8 cellular contexts compared by ENCODE assay signal in the genomic region with DNA sequence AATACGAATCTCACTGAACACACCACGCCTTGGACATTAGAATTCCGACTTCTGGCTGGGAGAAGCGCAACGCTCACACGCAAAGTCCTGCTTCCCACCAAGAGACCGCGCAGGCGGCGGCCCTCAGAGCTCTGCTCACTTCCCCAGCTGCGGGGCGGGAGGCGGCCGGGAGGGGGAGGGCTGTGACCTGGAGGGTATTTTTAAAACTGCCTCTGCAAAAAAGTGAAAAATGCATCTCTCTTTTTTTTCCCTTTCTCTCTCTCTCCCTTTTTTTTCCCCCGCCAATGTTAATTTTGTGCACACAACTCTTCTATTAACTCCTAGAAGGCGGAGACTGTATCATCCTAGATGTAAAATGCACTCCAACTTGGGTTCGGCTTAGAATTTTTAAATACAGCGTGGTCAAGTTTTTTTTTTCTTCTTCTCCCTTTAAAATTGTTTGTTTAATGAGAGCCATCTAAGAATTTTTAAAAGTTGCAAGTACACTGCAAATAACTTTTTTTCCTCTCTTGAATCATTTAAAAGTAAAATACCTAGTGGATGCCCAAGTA.
DNase-seq lines count a peak whose midpoint lies in the region; ATAC-seq and TF ChIP-seq lines count a peak whose summit lies in the region.

No MANE protein-coding gene starts in this region.

- peaks cover 10% of the 10 kb centered on the region for H3K36me3 Mint-ChIP-seq in endothelial cell (ENCODE audit: low read depth, unreplicated experiment)
- no peaks in the 10 kb centered on the region for H3K36me3 Mint-ChIP-seq in natural killer cell treated with Interleukin-12 subunit alpha and Interleukin-12 subunit beta and Interleukin-15 and Interleukin-18, amount 100 ng/mL, for 72 hours

- peak overlapping the region; percentile 44 for H3K4me3 ChIP-seq in RWPE2 (ENCODE audit: severe bottlenecking)

- peaks cover 15% of the 10 kb centered on the region for H3K4me1 Mint-ChIP-seq in endothelial cell (ENCODE audit: unreplicated experiment)
- H3K4me1 Mint-ChIP-seq in natural killer cell treated with Interleukin-12 subunit alpha and Interleukin-12 subunit beta and Interleukin-15 and Interleukin-18, amount 100 ng/mL, for 72 hours (ENCODE audit: low read depth in 2 of 2), result peaks cover 39 to 40% of the 10 kb centered on the region in 2 donors

- H3K27ac Mint-ChIP-seq in endothelial cell (ENCODE audit: unreplicated experiment), result peak overlapping the region; percentile 97
- H3K27ac Mint-ChIP-seq in natural killer cell treated with Interleukin-12 subunit alpha and Interleukin-12 subunit beta and Interleukin-15 and Interleukin-18, amount 100 ng/mL, for 72 hours, result peak overlapping the region; percentile 89 to 99

- H3K9me3 Mint-ChIP-seq in endothelial cell (ENCODE audit: unreplicated experiment), result no peaks in the 10 kb centered on the region
- H3K9me3 Mint-ChIP-seq in natural killer cell treated with Interleukin-12 subunit alpha and Interleukin-12 subunit beta and Interleukin-15 and Interleukin-18, amount 100 ng/mL, for 72 hours, result no peaks in the 10 kb centered on the region

- TF ChIP-seq CTCF in RWPE2 (IDR thresholded peaks at IDR 0.05; ENCODE audit: poor library complexity, severe bottlenecking), result no peak
- no peak for TF ChIP-seq CTCF in endothelial cell (IDR thresholded peaks at IDR 0.05; ENCODE audit: unreplicated experiment)

- peak in 2 of 3 donors; percentile 55 to 57 for DNase-seq in stimulated activated CD4-positive, alpha-beta T cell treated with anti-CD3 and anti-CD28 coated beads, TNF-alpha, amount 100 ng/mL, for 48 hours (ENCODE audit: low read depth in 3 of 3)
- DNase-seq in stimulated activated CD4-positive, alpha-beta T cell treated with anti-CD3 and anti-CD28 coated beads, Interleukin-12 subunit alpha, Interleukin-12 subunit beta, amount 100 ng/mL, for 4 hours, result no peak
- no peak for DNase-seq in RWPE2 (ENCODE audit: low spot score)
- no peak for DNase-seq in endothelial cell (ENCODE audit: low spot score)
- peak; percentile 80 for DNase-seq in natural killer cell treated with Interleukin-12 subunit alpha and Interleukin-12 subunit beta and Interleukin-15 and Interleukin-18, amount 100 ng/mL, for 72 hours (ENCODE audit: low spot score)
- no peak for DNase-seq in NCI-H1694 (lab: John Stamatoyannopoulos, UW)
- no peak for DNase-seq in RKO (ENCODE audit: low spot score)

- peak overlapping the region; percentile 92 for H3K4me3 Mint-ChIP-seq in endothelial cell (ENCODE audit: unreplicated experiment)
- H3K4me3 Mint-ChIP-seq in natural killer cell treated with Interleukin-12 subunit alpha and Interleukin-12 subunit beta and Interleukin-15 and Interleukin-18, amount 100 ng/mL, for 72 hours, result peak overlapping the region; percentile 91

- no peaks in the 10 kb centered on the region for H3K36me3 ChIP-seq in RWPE2 (ENCODE audit: low read depth)

- no peaks in the 10 kb centered on the region for H3K27me3 ChIP-seq in RWPE2 (ENCODE audit: insufficient read depth, poor library complexity, severe bottlenecking)

- peak overlapping the region; percentile 53 for H3K27ac ChIP-seq in RWPE2 (ENCODE audit: poor library complexity, severe bottlenecking)

- ATAC-seq in HG02938 (IDR thresholded peaks at IDR 0.05; ENCODE audit: unreplicated experiment), result peak; percentile 50
- ATAC-seq in RWPE2 (ENCODE audit: low read depth), result peak; percentile 57
- ATAC-seq in natural killer cell treated with Interleukin-12 subunit alpha and Interleukin-12 subunit beta and Interleukin-15 and Interleukin-18, amount 100 ng/mL, for 72 hours, result peak; percentile 71 to 78

- no peaks in the 10 kb centered on the region for H3K4me1 ChIP-seq in RWPE2 (ENCODE audit: insufficient read depth, poor library complexity, severe bottlenecking)

- peaks cover 24% of the 10 kb centered on the region for H3K27me3 Mint-ChIP-seq in endothelial cell (ENCODE audit: unreplicated experiment)
- peaks cover 0 to under 1% of the 10 kb centered on the region in 2 donors for H3K27me3 Mint-ChIP-seq in natural killer cell treated with Interleukin-12 subunit alpha and Interleukin-12 subunit beta and Interleukin-15 and Interleukin-18, amount 100 ng/mL, for 72 hours

- no peaks in the 10 kb centered on the region for H3K9me3 ChIP-seq in RWPE2 (ENCODE audit: severe bottlenecking)

Comparison
In these comparisons a context has a peak if more than half of its experiments do, and no peak if none do; other contexts are left out.
1. DNase-seq: peak in stimulated activated CD4-positive, alpha-beta T cell treated with anti-CD3 and anti-CD28 coated beads, TNF-alpha, amount 100 ng/mL, for 48 hours (2 of 3) and natural killer cell treated with Interleukin-12 subunit alpha and Interleukin-12 subunit beta and Interleukin-15 and Interleukin-18, amount 100 ng/mL, for 72 hours (single experiment); none in stimulated activated CD4-positive, alpha-beta T cell treated with anti-CD3 and anti-CD28 coated beads, Interleukin-12 subunit alpha, Interleukin-12 subunit beta, amount 100 ng/mL, for 4 hours (single experiment), RWPE2 (single experiment), endothelial cell (single experiment), NCI-H1694 (single experiment) and RKO (single experiment).
2. Peak in every context shown above with its lines, with median percentiles within 50 percentile points of each other: ATAC-seq.